Comparison of ENCODE assay signal across 9 cellular contexts in the genomic region with DNA sequence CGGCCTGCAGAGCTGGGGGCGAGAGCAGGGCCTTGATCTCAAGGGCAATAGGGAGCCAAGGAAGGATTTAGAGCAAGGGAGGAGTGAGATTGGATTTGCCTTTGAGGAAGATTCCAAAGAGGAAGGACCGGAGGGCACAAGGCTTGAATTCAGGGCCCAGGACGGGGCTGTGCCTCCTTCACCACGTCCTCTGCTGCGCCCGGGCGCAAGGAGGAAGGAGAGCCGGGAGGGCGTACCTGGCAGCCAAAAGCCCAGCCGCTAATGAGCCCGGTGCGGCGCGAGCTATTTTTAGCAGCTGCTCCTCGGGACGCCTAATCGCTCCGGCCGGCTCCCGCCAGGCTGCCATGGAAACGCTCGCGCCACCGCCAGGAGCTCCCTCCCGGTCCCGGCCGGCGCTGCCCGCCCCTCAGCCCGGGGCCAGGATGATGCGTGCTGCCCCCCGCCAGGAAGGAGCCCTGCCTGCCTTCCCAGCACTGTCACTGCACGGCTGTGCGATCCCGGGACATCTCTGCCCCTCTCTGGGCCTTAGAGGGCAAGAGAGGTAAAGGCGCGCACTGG. TPM values are rescaled to one million over a fixed set of nuclear protein-coding genes. Genes with fewer than 3 reads are reported as not detected.
A peak's percentile ranks its signal among the peaks of the same experiment; 100 is the strongest.
DNase-seq lines count a peak whose midpoint lies in the region; ATAC-seq, FAIRE-seq and TF ChIP-seq lines count a peak whose summit lies in the region.
"Had no signal": no experiment of that assay in that cellular context is flagged by ENCODE, and none has a peak within 500 bp of the region (broad histone marks: within the 10 kb centered on the region; RNA-seq: fewer than 3 reads in every experiment).

No MANE protein-coding gene starts in this region.

- H3K9me3 ChIP-seq in ES-I3 (ENCODE audit: control insufficient read depth, insufficient read depth, low read length) (peaks cover 3% of the 10 kb centered on the region; the same call in 1 of the 2 replicates), parathyroid adenoma (ENCODE audit: control insufficient read depth, low read length) (no peaks in the 10 kb centered on the region)

- peak overlapping the region; percentile 65 for H3K27ac ChIP-seq in foreskin keratinocyte
- H3K27ac ChIP-seq in parathyroid adenoma, result no peak overlapping the region

- no peak for FAIRE-seq in GM19239 (lab: Jason Lieb, UNC)
- FAIRE-seq: islet of Langerhans had no signal

- peak overlapping the region; percentile 61 for H2AFZ ChIP-seq in parathyroid adenoma

- peak overlapping the region; percentile 49 for H3K4me2 ChIP-seq in parathyroid adenoma (ENCODE audit: low read length)

- H3K36me3 ChIP-seq in ES-I3 (ENCODE audit: insufficient read depth, low read length), result no peaks in the 10 kb centered on the region
- no peaks in the 10 kb centered on the region for H3K36me3 ChIP-seq in parathyroid adenoma (ENCODE audit: control insufficient read depth, insufficient read depth, low read length)

- peak overlapping the region; percentile 15 for H3K4me3 ChIP-seq in parathyroid adenoma (ENCODE audit: low read depth, low read length)

- no peak for TF ChIP-seq CTCF in foreskin keratinocyte (conservative IDR thresholded peaks at IDR 0.05)
- no peak for TF ChIP-seq CTCF in parathyroid adenoma (IDR thresholded peaks at IDR 0.05)

- H3K9ac ChIP-seq in ES-I3 (ENCODE audit: low read depth, low read length) (peak overlapping the region; percentile 33; the same call in 1 of the 2 replicates), parathyroid adenoma (no peak overlapping the region)

- H3K27me3 ChIP-seq in foreskin keratinocyte, result no peaks in the 10 kb centered on the region
- no peaks in the 10 kb centered on the region for H3K27me3 ChIP-seq in parathyroid adenoma (ENCODE audit: control insufficient read depth, insufficient read depth, low read length)

- peak; percentile 47 for ATAC-seq in foreskin keratinocyte
- ATAC-seq in HG02623 (IDR thresholded peaks at IDR 0.05; ENCODE audit: unreplicated experiment), result no peak
- no peak for ATAC-seq in GM18870 (IDR thresholded peaks at IDR 0.05; ENCODE audit: unreplicated experiment)
- ATAC-seq in GM19023 (IDR thresholded peaks at IDR 0.05; ENCODE audit: unreplicated experiment), result no peak

- no peaks in the 10 kb centered on the region for H3K79me2 ChIP-seq in parathyroid adenoma

- DNase-seq in NCI-H748 (lab: John Stamatoyannopoulos, UW; ENCODE audit: unreplicated experiment) (peak; percentile 88), foreskin keratinocyte (peak in 1 of 2 donors; percentile 68), GM19239 (ENCODE audit: insufficient read length, low spot score) (no peak)

- H3K4me1 ChIP-seq in ES-I3 (ENCODE audit: insufficient read depth, low read length), result peaks cover 20% of the 10 kb centered on the region; the same call in 1 of the 2 replicates
- H3K4me1 ChIP-seq in foreskin keratinocyte, result peaks cover 9% of the 10 kb centered on the region
- no peaks in the 10 kb centered on the region for H3K4me1 ChIP-seq in parathyroid adenoma

RNA-seq across cellular contexts. Expression of gene TINCR, which starts 31.3 kb away (rescaled TPM):
- 0.46 and 1.1 TPM in 2 replicates for total RNA-seq in foreskin keratinocyte
- 1.0 and 1.1 TPM in 2 replicates for polyA plus RNA-seq in foreskin keratinocyte
